11 cellular contexts compared by ENCODE assay signal in genomic region chr6:149861603-149862423, GRCh38. TPM values are rescaled to one million over a fixed set of nuclear protein-coding genes. Genes with fewer than 3 reads are reported as not detected.
DNase-seq lines count a peak whose midpoint lies in the region; ATAC-seq and TF ChIP-seq lines count a peak whose summit lies in the region.
"Had no signal": no experiment of that assay in that cellular context is flagged by ENCODE, and none has a peak within 500 bp of the region (broad histone marks: within the 10 kb centered on the region; RNA-seq: fewer than 3 reads in every experiment).

No MANE protein-coding gene starts in this region.

- H3K9me3 ChIP-seq in SK-N-SH = no peaks in the 10 kb centered on the region
- no peaks in the 10 kb centered on the region for H3K9me3 ChIP-seq in PC-3 (ENCODE audit: low read length)

- H3K27me3 ChIP-seq in SK-N-SH (ENCODE audit: insufficient read depth) (no peaks in the 10 kb centered on the region), PC-3 (ENCODE audit: low read length) (no peaks in the 10 kb centered on the region)

- intact Hi-C loops in PC-3 (cut with micrococcal nuclease) = no loop called here

- H3K9me2 ChIP-seq in SK-N-SH (no peaks in the 10 kb centered on the region), PC-3 (replicated peaks; ENCODE audit: low read length) (no peaks in the 10 kb centered on the region)

- DNase-seq in SK-N-SH = no peak
- DNase-seq in PC-3 = no peak
- DNase-seq in epithelial cell of prostate (ENCODE audit: low read depth, low spot score) = no peak
- no peak for DNase-seq in progenitor cell of endocrine pancreas (ENCODE audit: low spot score, unreplicated experiment)
- no peak for DNase-seq in stimulated activated naive CD4-positive, alpha-beta T cell treated with Interleukin-2 at 50 U/mL for 16 hours (lab: John Stamatoyannopoulos, UW)
- DNase-seq in cerebellum (ENCODE audit: low spot score) = no peak
- no peak for DNase-seq in NCI-H2029 (lab: John Stamatoyannopoulos, UW)
- DNase-seq: activated T-cell treated with anti-CD3 and anti-CD28 coated beads, Interleukin-2, amount 50 U/mL, for 1 hour; stimulated activated naive CD8-positive, alpha-beta T cell treated with anti-CD3 and anti-CD28 coated beads, Interleukin-15, amount 100 ng/mL, for 72 hours had no signal

- H2AFZ ChIP-seq in SK-N-SH (ENCODE audit: low read depth) (no peak overlapping the region), PC-3 (ENCODE audit: low read length) (no peak overlapping the region)

- ATAC-seq in SK-N-SH treated with all-trans-retinoic acid at 6 μM for 48 hours (no peak), PC-3 (no peak)
- ATAC-seq: left lobe of liver; stimulated activated naive CD8-positive, alpha-beta T cell treated with anti-CD3 and anti-CD28 coated beads, Interleukin-15, amount 100 ng/mL, for 72 hours had no signal

- peak overlapping the region; percentile 93 for H3K4me2 ChIP-seq in SK-N-SH
- peak overlapping the region; percentile 86 for H3K4me2 ChIP-seq in PC-3 (ENCODE audit: low read length)

- POLR2A ChIA-PET in SK-N-SH (lab: Yijun Ruan, JAX) = no interaction called here
- POLR2A ChIA-PET in PC-3 (lab: Charles Lee; ENCODE audit: unreplicated experiment) = no interaction called here

- TF ChIP-seq EP300 in SK-N-SH (IDR thresholded peaks at IDR 0.05; ENCODE audit: borderline replicate concordance in 1 of 2, low read depth in 1 of 2, low read length in 1 of 2) = no peak

- H3K9ac ChIP-seq in SK-N-SH (no peak overlapping the region), PC-3 (ENCODE audit: low read length) (peak overlapping the region; percentile 64; the same call in 1 of the 2 replicates)

- CTCF ChIA-PET in SK-N-SH (lab: Yijun Ruan, JAX) = interaction anchor here (0.8 to 4.9 kb wide), 6 partner anchors 8 to 956 kb away, joined by 3 to 34 read pairs (median 3); no protein-coding TSS in a partner anchor
- CTCF ChIA-PET in PC-3 (lab: Charles Lee) = interaction anchor here (0.7 to 1.0 kb wide), 2 partner anchors 21 to 345 kb away, joined by 3 to 4 read pairs; no protein-coding TSS in a partner anchor

- peak overlapping the region; percentile 78 for H3K4me3 Mint-ChIP-seq in progenitor cell of endocrine pancreas (ENCODE audit: low read depth)

- H3K79me2 ChIP-seq in SK-N-SH (ENCODE audit: insufficient read depth) (peaks cover 62% of the 10 kb centered on the region), PC-3 (ENCODE audit: low read length) (peaks cover 60% of the 10 kb centered on the region)

- peaks cover 3% of the 10 kb centered on the region for H3K36me3 Mint-ChIP-seq in progenitor cell of endocrine pancreas (ENCODE audit: insufficient read depth)

- H3K36me3 ChIP-seq in SK-N-SH (replicated peaks in 1 of 2; ENCODE audit: control insufficient read depth in 1 of 2, insufficient read depth in 2 of 2, low read length in 1 of 2) (peaks cover 0 to 4% of the 10 kb centered on the region in 2 experiments), PC-3 (ENCODE audit: low read depth, low read length) (no peaks in the 10 kb centered on the region)

- H3K4me3 ChIP-seq in SK-N-SH (ENCODE audit: low read depth in 2 of 2, low read length in 1 of 2) = peak overlapping the region in 1 of 2 experiments; percentile 75; a peak in 2 of 4 replicates
- peak overlapping the region; percentile 79 for H3K4me3 ChIP-seq in PC-3 (ENCODE audit: low read length)

- H3K27ac ChIP-seq in SK-N-SH (ENCODE audit: low read depth in 2 of 2, low read length in 1 of 2) (peak overlapping the region in 1 of 2 experiments; percentile 76; a peak in 1 of 4 replicates), PC-3 (ENCODE audit: low read length) (no peak overlapping the region), epithelial cell of prostate (peak overlapping the region; percentile 92)

- H3F3A ChIP-seq in SK-N-SH (replicated peaks; ENCODE audit: insufficient read depth) = peaks cover 20% of the 10 kb centered on the region
- no peaks in the 10 kb centered on the region for H3F3A ChIP-seq in PC-3 (ENCODE audit: low read length, unreplicated experiment)

- BruUV-seq in PC-3 (replicated peaks; lab: Mats Ljungman, UMichigan) = no TSS peak

- H3K4me1 ChIP-seq in SK-N-SH (ENCODE audit: control insufficient read depth in 1 of 2, insufficient read depth in 2 of 2, low read depth in 1 of 2, low read length in 1 of 2) = peaks cover 11 to 14% of the 10 kb centered on the region in 2 experiments; a peak in 3 of 4 replicates
- H3K4me1 ChIP-seq in PC-3 (ENCODE audit: insufficient read depth, low read length) = peaks cover 30% of the 10 kb centered on the region

- no peaks in the 10 kb centered on the region for H3K9me3 Mint-ChIP-seq in progenitor cell of endocrine pancreas (ENCODE audit: low read depth)
- H3K9me3 Mint-ChIP-seq: stimulated activated naive CD8-positive, alpha-beta T cell treated with anti-CD3 and anti-CD28 coated beads, Interleukin-15, amount 100 ng/mL, for 72 hours had no signal

- peaks cover 20% of the 10 kb centered on the region for H3K27me3 Mint-ChIP-seq in progenitor cell of endocrine pancreas

- TF ChIP-seq CTCF in SK-N-SH (IDR thresholded peaks at IDR 0.05) (no peak), PC-3 (conservative IDR thresholded peaks at IDR 0.05; ENCODE audit: low read depth, low read length) (no peak), progenitor cell of endocrine pancreas (IDR thresholded peaks at IDR 0.05; ENCODE audit: unreplicated experiment) (no peak)

- H3K4me1 Mint-ChIP-seq in progenitor cell of endocrine pancreas (ENCODE audit: low read depth) = peaks cover 46% of the 10 kb centered on the region

- no peak overlapping the region for H3K27ac Mint-ChIP-seq in progenitor cell of endocrine pancreas
- H3K27ac Mint-ChIP-seq: stimulated activated naive CD8-positive, alpha-beta T cell treated with anti-CD3 and anti-CD28 coated beads, Interleukin-15, amount 100 ng/mL, for 72 hours had no signal

- WGBS in SK-N-SH (ENCODE audit: low lambda C conversion rate) = 81% methylated on average over 12 of the region's 14 CpGs

- no peaks in the 10 kb centered on the region for H4K20me1 ChIP-seq in SK-N-SH (ENCODE audit: insufficient read depth)
- no peaks in the 10 kb centered on the region for H4K20me1 ChIP-seq in PC-3 (ENCODE audit: low read length)

- no peak for TF ChIP-seq RAD21 in SK-N-SH (IDR thresholded peaks at IDR 0.05; ENCODE audit: low read length)

TF ChIP-seq in SK-N-SH, 30 proteins besides CTCF, POLR2A, EP300 and RAD21 (continues in another document):
- no peak for TF ChIP-seq FOXM1 (IDR thresholded peaks at IDR 0.05; ENCODE audit: low read depth)
- TF ChIP-seq USF1 (IDR thresholded peaks at IDR 0.05; ENCODE audit: borderline replicate concordance, low read depth) = no peak
- TF ChIP-seq MEF2A (IDR thresholded peaks at IDR 0.05; ENCODE audit: borderline replicate concordance, low read depth) = no peak
- no peak for TF ChIP-seq GABPA (IDR thresholded peaks at IDR 0.05; ENCODE audit: low read depth)
- no peak for TF ChIP-seq JUND (IDR thresholded peaks at IDR 0.05)
- TF ChIP-seq NRF1 (IDR thresholded peaks at IDR 0.05; ENCODE audit: low read depth, low read length) = no peak
- no peak for TF ChIP-seq EZH2phosphoT487 (IDR thresholded peaks at IDR 0.05; ENCODE audit: borderline replicate concordance, low read depth)
- no peak for TF ChIP-seq TCF12 (IDR thresholded peaks at IDR 0.05)

TF ChIP-seq in SK-N-SH treated with all-trans-retinoic acid at 6 μM for 48 hours, 23 proteins besides CTCF, POLR2A, EP300 and RAD21 (continues in another document):
- TF ChIP-seq ZNF8 (CRISPR knock-in tag; IDR thresholded peaks at IDR 0.05) = no peak
- TF ChIP-seq TSHZ2 (CRISPR knock-in tag; IDR thresholded peaks at IDR 0.05) = no peak
- no peak for TF ChIP-seq ISL1 (CRISPR knock-in tag; IDR thresholded peaks at IDR 0.05)
- TF ChIP-seq SNAI2 (CRISPR knock-in tag; IDR thresholded peaks at IDR 0.05) = no peak
- no peak for TF ChIP-seq OSR1 (CRISPR knock-in tag; IDR thresholded peaks at IDR 0.05)

RNA-seq across cellular contexts. Expression of gene LRP11, which starts 2.3 kb away (rescaled TPM):
- polyA plus RNA-seq in SK-N-SH (2012; rRNA removed) = 25.0 and 29.5 TPM in 2 replicates
- 25.4 and 29.7 TPM in 2 replicates for polyA plus RNA-seq in SK-N-SH (2012; cell fraction: cytosol; rRNA removed)
- polyA plus RNA-seq in SK-N-SH (2012; cell fraction: nucleus; rRNA removed) = 12.1 and 19.0 TPM in 2 replicates
- total RNA-seq in PC-3 (2014; rRNA removed) (32.0 and 39.9 TPM in 2 replicates), progenitor cell of endocrine pancreas (45.0 and 63.3 TPM in 2 replicates), cerebellum (26.6 TPM)

RNA-seq across cellular contexts. Expression of gene RAET1E, which starts 36.1 kb away (rescaled TPM):
- polyA plus RNA-seq in SK-N-SH (2012; rRNA removed) = 0.15 and 0.26 TPM in 2 replicates
- 0.12 and 0.21 TPM in 2 replicates for polyA plus RNA-seq in SK-N-SH (2012; cell fraction: cytosol; rRNA removed)
- 0.11 and 0.22 TPM in 2 replicates for polyA plus RNA-seq in SK-N-SH (2012; cell fraction: nucleus; rRNA removed)
- total RNA-seq in PC-3 (2014; rRNA removed) (0.40 and 1.7 TPM in 2 replicates), progenitor cell of endocrine pancreas (not detected in 2 replicates), cerebellum (not detected)
- total RNA-seq: left lobe of liver had no signal
